1 cellular context compared by ENCODE assay signal in the genomic region with DNA sequence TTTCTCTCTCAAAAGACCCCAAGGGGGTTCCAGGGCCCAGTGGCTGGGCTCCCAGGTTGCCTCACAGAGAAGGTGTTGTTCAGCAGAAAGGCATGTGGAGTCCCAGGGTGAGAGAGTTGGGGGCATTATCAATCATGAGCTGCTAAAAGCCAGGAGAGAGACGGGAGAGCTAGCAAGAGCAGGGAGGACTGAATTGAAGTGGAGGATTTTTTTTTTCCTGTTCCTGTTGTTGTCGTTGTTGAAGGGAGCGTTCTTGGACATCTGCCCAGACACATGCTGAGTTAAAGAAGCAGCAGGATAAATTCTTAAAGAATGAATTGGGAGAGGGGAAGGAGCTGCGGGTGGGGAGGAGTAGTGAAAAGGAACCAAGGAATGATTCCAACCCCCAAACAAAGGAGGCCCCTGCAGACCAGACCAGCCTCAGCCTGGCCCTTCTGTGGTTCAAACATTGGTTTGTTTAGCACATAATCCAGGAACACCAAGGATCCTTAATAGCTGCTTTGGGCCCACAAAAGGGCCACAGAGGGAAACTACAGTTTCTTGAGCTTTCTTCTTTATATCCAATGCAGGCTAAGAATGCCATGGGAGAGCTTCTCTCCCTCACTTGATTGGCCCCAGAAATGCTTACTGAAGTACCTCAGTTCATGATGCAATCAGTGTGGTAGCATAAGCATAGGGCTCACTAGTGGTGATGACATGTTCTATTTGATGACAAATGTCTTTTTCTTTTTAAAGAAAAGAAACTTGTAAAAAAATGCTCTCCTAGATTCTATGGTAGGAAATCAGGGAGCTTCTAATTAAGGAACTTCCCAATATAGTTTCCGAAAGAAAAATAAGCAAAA.
TF ChIP-seq lines count a peak whose summit lies in the region.

No MANE protein-coding gene starts in this region.

TF ChIP-seq in HEK293, 187 proteins besides CTCF, POLR2A, EP300 and RAD21 (continued from another document and continues in another):
- TF ChIP-seq, protein P1, sequence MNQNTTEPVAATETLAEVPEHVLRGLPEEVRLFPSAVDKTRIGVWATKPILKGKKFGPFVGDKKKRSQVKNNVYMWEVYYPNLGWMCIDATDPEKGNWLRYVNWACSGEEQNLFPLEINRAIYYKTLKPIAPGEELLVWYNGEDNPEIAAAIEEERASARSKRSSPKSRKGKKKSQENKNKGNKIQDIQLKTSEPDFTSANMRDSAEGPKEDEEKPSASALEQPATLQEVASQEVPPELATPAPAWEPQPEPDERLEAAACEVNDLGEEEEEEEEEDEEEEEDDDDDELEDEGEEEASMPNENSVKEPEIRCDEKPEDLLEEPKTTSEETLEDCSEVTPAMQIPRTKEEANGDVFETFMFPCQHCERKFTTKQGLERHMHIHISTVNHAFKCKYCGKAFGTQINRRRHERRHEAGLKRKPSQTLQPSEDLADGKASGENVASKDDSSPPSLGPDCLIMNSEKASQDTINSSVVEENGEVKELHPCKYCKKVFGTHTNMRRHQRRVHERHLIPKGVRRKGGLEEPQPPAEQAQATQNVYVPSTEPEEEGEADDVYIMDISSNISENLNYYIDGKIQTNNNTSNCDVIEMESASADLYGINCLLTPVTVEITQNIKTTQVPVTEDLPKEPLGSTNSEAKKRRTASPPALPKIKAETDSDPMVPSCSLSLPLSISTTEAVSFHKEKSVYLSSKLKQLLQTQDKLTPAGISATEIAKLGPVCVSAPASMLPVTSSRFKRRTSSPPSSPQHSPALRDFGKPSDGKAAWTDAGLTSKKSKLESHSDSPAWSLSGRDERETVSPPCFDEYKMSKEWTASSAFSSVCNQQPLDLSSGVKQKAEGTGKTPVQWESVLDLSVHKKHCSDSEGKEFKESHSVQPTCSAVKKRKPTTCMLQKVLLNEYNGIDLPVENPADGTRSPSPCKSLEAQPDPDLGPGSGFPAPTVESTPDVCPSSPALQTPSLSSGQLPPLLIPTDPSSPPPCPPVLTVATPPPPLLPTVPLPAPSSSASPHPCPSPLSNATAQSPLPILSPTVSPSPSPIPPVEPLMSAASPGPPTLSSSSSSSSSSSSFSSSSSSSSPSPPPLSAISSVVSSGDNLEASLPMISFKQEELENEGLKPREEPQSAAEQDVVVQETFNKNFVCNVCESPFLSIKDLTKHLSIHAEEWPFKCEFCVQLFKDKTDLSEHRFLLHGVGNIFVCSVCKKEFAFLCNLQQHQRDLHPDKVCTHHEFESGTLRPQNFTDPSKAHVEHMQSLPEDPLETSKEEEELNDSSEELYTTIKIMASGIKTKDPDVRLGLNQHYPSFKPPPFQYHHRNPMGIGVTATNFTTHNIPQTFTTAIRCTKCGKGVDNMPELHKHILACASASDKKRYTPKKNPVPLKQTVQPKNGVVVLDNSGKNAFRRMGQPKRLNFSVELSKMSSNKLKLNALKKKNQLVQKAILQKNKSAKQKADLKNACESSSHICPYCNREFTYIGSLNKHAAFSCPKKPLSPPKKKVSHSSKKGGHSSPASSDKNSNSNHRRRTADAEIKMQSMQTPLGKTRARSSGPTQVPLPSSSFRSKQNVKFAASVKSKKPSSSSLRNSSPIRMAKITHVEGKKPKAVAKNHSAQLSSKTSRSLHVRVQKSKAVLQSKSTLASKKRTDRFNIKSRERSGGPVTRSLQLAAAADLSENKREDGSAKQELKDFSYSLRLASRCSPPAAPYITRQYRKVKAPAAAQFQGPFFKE (tag by site-specific recombination; IDR thresholded peaks at IDR 0.05; ENCODE audit: borderline replicate concordance): no peak
- TF ChIP-seq ZNF311 (tag by site-specific recombination; IDR thresholded peaks at IDR 0.05; ENCODE audit: borderline replicate concordance): no peak
- no peak for TF ChIP-seq HOXC10 (CRISPR knock-in tag; IDR thresholded peaks at IDR 0.05)
- 0 out of 2 replicates have a peak, but pooled peaks have one; percentile 26 for TF ChIP-seq MZF1 (tag by site-specific recombination; IDR thresholded peaks at IDR 0.05; ENCODE audit: borderline replicate concordance)
- TF ChIP-seq ZNF391 (tag by site-specific recombination; IDR thresholded peaks at IDR 0.05; ENCODE audit: borderline replicate concordance, low read depth): no peak
- TF ChIP-seq ZFHX2 (tag by site-specific recombination; conservative IDR thresholded peaks at IDR 0.05): no peak
- no peak for TF ChIP-seq ZNF426 (tag by site-specific recombination; IDR thresholded peaks at IDR 0.05)
- TF ChIP-seq ZNF133 (tag by site-specific recombination; IDR thresholded peaks at IDR 0.05): no peak
- no peak for TF ChIP-seq ZNF433 (tag by site-specific recombination; IDR thresholded peaks at IDR 0.05; ENCODE audit: low read depth)
- no peak for TF ChIP-seq ZBTB20 (tag by site-specific recombination; IDR thresholded peaks at IDR 0.05)
- TF ChIP-seq, protein P2, sequence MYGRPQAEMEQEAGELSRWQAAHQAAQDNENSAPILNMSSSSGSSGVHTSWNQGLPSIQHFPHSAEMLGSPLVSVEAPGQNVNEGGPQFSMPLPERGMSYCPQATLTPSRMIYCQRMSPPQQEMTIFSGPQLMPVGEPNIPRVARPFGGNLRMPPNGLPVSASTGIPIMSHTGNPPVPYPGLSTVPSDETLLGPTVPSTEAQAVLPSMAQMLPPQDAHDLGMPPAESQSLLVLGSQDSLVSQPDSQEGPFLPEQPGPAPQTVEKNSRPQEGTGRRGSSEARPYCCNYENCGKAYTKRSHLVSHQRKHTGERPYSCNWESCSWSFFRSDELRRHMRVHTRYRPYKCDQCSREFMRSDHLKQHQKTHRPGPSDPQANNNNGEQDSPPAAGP (tag by site-specific recombination; IDR thresholded peaks at IDR 0.05): no peak
- TF ChIP-seq ZNF837 (tag by site-specific recombination; IDR thresholded peaks at IDR 0.05): no peak
- peak; percentile 30; the same call in 1 of the 2 replicates for TF ChIP-seq ZFP69B (tag by site-specific recombination; IDR thresholded peaks at IDR 0.05)
- no peak for TF ChIP-seq ZNF670 (tag by site-specific recombination; IDR thresholded peaks at IDR 0.05; ENCODE audit: low read depth)
- no peak for TF ChIP-seq ZNF274 (IDR thresholded peaks at IDR 0.05; ENCODE audit: low read length)
- TF ChIP-seq ZNF274 (tag by site-specific recombination; IDR thresholded peaks at IDR 0.05; ENCODE audit: borderline replicate concordance): no peak
- TF ChIP-seq ZNF677 (tag by site-specific recombination; IDR thresholded peaks at IDR 0.05): no peak
- TF ChIP-seq ZNF324 (tag by site-specific recombination; IDR thresholded peaks at IDR 0.05): no peak
- TF ChIP-seq ZNF223 (tag by site-specific recombination; IDR thresholded peaks at IDR 0.05): no peak
- no peak for TF ChIP-seq ZNF585B (tag by site-specific recombination; IDR thresholded peaks at IDR 0.05)
- TF ChIP-seq ZBTB8A (tag by site-specific recombination; IDR thresholded peaks at IDR 0.05): peak; percentile 37; the same call in 1 of the 2 replicates
- TF ChIP-seq ZNF629 (tag by site-specific recombination; IDR thresholded peaks at IDR 0.05): no peak
- no peak for TF ChIP-seq ZNF501 (tag by site-specific recombination; IDR thresholded peaks at IDR 0.05)
- TF ChIP-seq ZFP3 (tag by site-specific recombination; IDR thresholded peaks at IDR 0.05; ENCODE audit: low read depth): no peak
- TF ChIP-seq, protein P3, sequence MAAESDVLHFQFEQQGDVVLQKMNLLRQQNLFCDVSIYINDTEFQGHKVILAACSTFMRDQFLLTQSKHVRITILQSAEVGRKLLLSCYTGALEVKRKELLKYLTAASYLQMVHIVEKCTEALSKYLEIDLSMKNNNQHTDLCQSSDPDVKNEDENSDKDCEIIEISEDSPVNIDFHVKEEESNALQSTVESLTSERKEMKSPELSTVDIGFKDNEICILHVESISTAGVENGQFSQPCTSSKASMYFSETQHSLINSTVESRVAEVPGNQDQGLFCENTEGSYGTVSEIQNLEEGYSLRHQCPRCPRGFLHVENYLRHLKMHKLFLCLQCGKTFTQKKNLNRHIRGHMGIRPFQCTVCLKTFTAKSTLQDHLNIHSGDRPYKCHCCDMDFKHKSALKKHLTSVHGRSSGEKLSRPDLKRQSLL (tag by site-specific recombination; IDR thresholded peaks at IDR 0.05): no peak
- no peak for TF ChIP-seq ZNF146 (tag by site-specific recombination; IDR thresholded peaks at IDR 0.05)
- TF ChIP-seq, protein P4, sequence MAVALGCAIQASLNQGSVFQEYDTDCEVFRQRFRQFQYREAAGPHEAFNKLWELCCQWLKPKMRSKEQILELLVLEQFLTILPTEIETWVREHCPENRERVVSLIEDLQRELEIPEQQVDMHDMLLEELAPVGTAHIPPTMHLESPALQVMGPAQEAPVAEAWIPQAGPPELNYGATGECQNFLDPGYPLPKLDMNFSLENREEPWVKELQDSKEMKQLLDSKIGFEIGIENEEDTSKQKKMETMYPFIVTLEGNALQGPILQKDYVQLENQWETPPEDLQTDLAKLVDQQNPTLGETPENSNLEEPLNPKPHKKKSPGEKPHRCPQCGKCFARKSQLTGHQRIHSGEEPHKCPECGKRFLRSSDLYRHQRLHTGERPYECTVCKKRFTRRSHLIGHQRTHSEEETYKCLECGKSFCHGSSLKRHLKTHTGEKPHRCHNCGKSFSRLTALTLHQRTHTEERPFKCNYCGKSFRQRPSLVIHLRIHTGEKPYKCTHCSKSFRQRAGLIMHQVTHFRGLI (tag by site-specific recombination; IDR thresholded peaks at IDR 0.05): no peak
- no peak for TF ChIP-seq ZBTB26 (tag by site-specific recombination; optimal IDR thresholded peaks at IDR 0.05)
- TF ChIP-seq ZNF354C (tag by site-specific recombination; IDR thresholded peaks at IDR 0.05; ENCODE audit: borderline replicate concordance, low read depth): no peak
- no peak for TF ChIP-seq REST (tag by site-specific recombination; IDR thresholded peaks at IDR 0.05)
- TF ChIP-seq ZNF571 (tag by site-specific recombination; IDR thresholded peaks at IDR 0.05): no peak
- TF ChIP-seq HOXA7 (CRISPR knock-in tag; IDR thresholded peaks at IDR 0.05; ENCODE audit: borderline replicate concordance): no peak
- no peak for TF ChIP-seq ZNF174 (tag by site-specific recombination; IDR thresholded peaks at IDR 0.05)
- no peak for TF ChIP-seq ZBTB21 (tag by site-specific recombination; IDR thresholded peaks at IDR 0.05)
- no peak for TF ChIP-seq ZNF596 (tag by site-specific recombination; IDR thresholded peaks at IDR 0.05)
- TF ChIP-seq ZNF37A (tag by site-specific recombination; IDR thresholded peaks at IDR 0.05): no peak
- no peak for TF ChIP-seq BCL11A (tag by site-specific recombination; IDR thresholded peaks at IDR 0.05; ENCODE audit: low read depth)
- no peak for TF ChIP-seq ZNF2 (tag by site-specific recombination; IDR thresholded peaks at IDR 0.05)
- TF ChIP-seq ZNF791 (tag by site-specific recombination; IDR thresholded peaks at IDR 0.05): no peak
- peak; percentile 37 for TF ChIP-seq PRDM10 (tag by site-specific recombination; IDR thresholded peaks at IDR 0.05)
